Comparison of ENCODE assay signal across 8 cellular contexts in genomic region chr17:17680477-17681186, GRCh38. TPM values are rescaled to one million over a fixed set of nuclear protein-coding genes. Genes with fewer than 3 reads are reported as not detected.
DNase-seq lines count a peak whose midpoint lies in the region; ATAC-seq, FAIRE-seq and TF ChIP-seq lines count a peak whose summit lies in the region.

No MANE protein-coding gene starts in this region.

- no peak overlapping the region for H2BK15ac ChIP-seq in H9 (ENCODE audit: low read depth, low read length)

- H4K5ac ChIP-seq in H9 (ENCODE audit: insufficient read length, low read depth, low read length) = no peak overlapping the region

- RAD21 ChIA-PET in GM12878 (lab: Charles Lee; ENCODE audit: unreplicated experiment) = interaction anchor here (1.0 to 2.0 kb wide), 8 partner anchors 12 to 304 kb away, joined by 3 to 7 read pairs (median 4); no protein-coding TSS in a partner anchor

- H3K4ac ChIP-seq in H9 (ENCODE audit: low read depth, low read length) = no peak overlapping the region

- peaks cover 63% of the 10 kb centered on the region; the same call in 1 of the 2 replicates for H3K27me3 ChIP-seq in H9 (ENCODE audit: insufficient read depth, low read length)
- H3K27me3 ChIP-seq in GM12878 (replicated peaks in 1 of 2; ENCODE audit: control insufficient read depth in 2 of 2, insufficient read depth in 2 of 2, low read length in 1 of 2) = no peaks in the 10 kb centered on the region; a peak in 1 of 4 replicates

- no peak overlapping the region for H3K56ac ChIP-seq in H9 (ENCODE audit: insufficient read length, low read depth, low read length)

- H3K9me3 ChIP-seq in H9 (ENCODE audit: control insufficient read depth, low read depth, low read length) = no peaks in the 10 kb centered on the region
- H3K9me3 ChIP-seq in GM12878 (replicated peaks; ENCODE audit: control insufficient read depth, insufficient read depth, low read length) = no peaks in the 10 kb centered on the region

- SMC1A ChIA-PET in GM12878 (lab: Charles Lee; ENCODE audit: uncharacterized antibody, unreplicated experiment) = interaction anchor here (0.9 to 3.9 kb wide), 10 partner anchors 10 to 239 kb away, joined by 3 to 22 read pairs (median 4); no protein-coding TSS in a partner anchor

- BruUV-seq in GM12878 (replicated peaks; lab: Mats Ljungman, UMichigan) = no TSS peak

- H3K27ac ChIP-seq in 22Rv1 = peak overlapping the region; percentile 85
- H3K27ac ChIP-seq in H9 (ENCODE audit: insufficient read length, low read depth, low read length) = no peak overlapping the region
- no peak overlapping the region for H3K27ac ChIP-seq in GM12878 (ENCODE audit: control insufficient read depth, insufficient read depth)

- H2BK20ac ChIP-seq in H9 (ENCODE audit: low read depth, low read length, poor library complexity, severe bottlenecking) = no peak overlapping the region

- H3K79me2 ChIP-seq in H9 (ENCODE audit: insufficient read depth, low read length) (no peaks in the 10 kb centered on the region), GM12878 (ENCODE audit: control insufficient read depth, insufficient read depth, low read length) (peaks cover 41% of the 10 kb centered on the region)

- H3K4me3 Mint-ChIP-seq in H9 = peak overlapping the region in 1 of 2 experiments; percentile 55; a peak in 2 of 5 replicates
- peak overlapping the region; percentile 44 for H3K4me3 Mint-ChIP-seq in mesothelial cell of epicardium

- in situ Hi-C loops in GM12878 (cut with MboI) = no loop called here

- H2BK120ac ChIP-seq in H9 (ENCODE audit: low read depth, low read length, poor library complexity, severe bottlenecking) = no peak overlapping the region

- peaks cover 22 to 38% of the 10 kb centered on the region in 2 experiments for H3K4me1 Mint-ChIP-seq in H9
- H3K4me1 Mint-ChIP-seq in mesothelial cell of epicardium = peaks cover 36% of the 10 kb centered on the region

- no peak overlapping the region for H2BK5ac ChIP-seq in H9 (ENCODE audit: insufficient read length, low read length)

- H3K36me3 Mint-ChIP-seq in H9 (ENCODE audit: insufficient read depth in 1 of 3, low read depth in 3 of 3) (no peaks in the 10 kb centered on the region), mesothelial cell of epicardium (no peaks in the 10 kb centered on the region)

- no peak overlapping the region for H3T11ph ChIP-seq in H9 (ENCODE audit: low read length)

- H3K9me3 Mint-ChIP-seq in H9 (no peaks in the 10 kb centered on the region; a peak in 2 of 5 replicates), mesothelial cell of epicardium (no peaks in the 10 kb centered on the region)

- H2AFZ ChIP-seq in H9 (ENCODE audit: low read length) = no peak overlapping the region
- H2AFZ ChIP-seq in GM12878 (ENCODE audit: control insufficient read depth, low read depth, low read length) = peak overlapping the region; percentile 37

- no peak for TF ChIP-seq POLR2A in GM12878 (IDR thresholded peaks at IDR 0.05; ENCODE audit: low read depth, low read length)

- H3K27ac Mint-ChIP-seq in H9 (no peak overlapping the region; a peak in 1 of 7 replicates), mesothelial cell of epicardium (peak overlapping the region; percentile 28)

- H3K36me3 ChIP-seq in GM12878 (ENCODE audit: control insufficient read depth in 2 of 2, insufficient read depth in 2 of 2, low read length in 1 of 2) = peaks cover 0 to 1% of the 10 kb centered on the region in 2 experiments; a peak in 1 of 4 replicates

- no peak overlapping the region for H3K23ac ChIP-seq in H9 (ENCODE audit: insufficient read length, low read depth, low read length)

- H3K4me3 ChIP-seq in GM12878 = peak overlapping the region; percentile 99

- no peak overlapping the region for H2BK12ac ChIP-seq in H9 (ENCODE audit: insufficient read length, low read depth, low read length)

- no peak for TF ChIP-seq RAD21 in GM12878 (IDR thresholded peaks at IDR 0.05; ENCODE audit: insufficient read depth, low read depth, low read length)

- H3K79me1 ChIP-seq in H9 (ENCODE audit: insufficient read depth, low read depth, low read length, poor library complexity, severe bottlenecking) = no peaks in the 10 kb centered on the region

- CTCF ChIA-PET in GM12878 (lab: Yijun Ruan, JAX) = interaction anchor here (0.8 to 3.2 kb wide), 13 partner anchors 17 to 354 kb away, joined by 3 to 32 read pairs (median 3); no protein-coding TSS in a partner anchor

- H3K4me2 ChIP-seq in H9 (ENCODE audit: insufficient read depth, insufficient read length, low read length) (peak overlapping the region; percentile 2), GM12878 (ENCODE audit: control insufficient read depth, insufficient read depth) (0 out of 2 replicates have a peak overlapping the region, but pooled peaks have one; percentile 1)

- no CpG with 5 or more reads among the region's 12 CpGs for WGBS in H9 (ENCODE audit: extremely low coverage, insufficient read length, low lambda C conversion rate)
- 43% methylated on average over 12 of the region's 12 CpGs for WGBS in GM12878 (ENCODE audit: insufficient coverage, insufficient replicate concordance, low lambda C conversion rate, missing lambda C conversion rate)

- H3K18ac ChIP-seq in H9 (ENCODE audit: insufficient read length, low read depth, low read length) = no peak overlapping the region

- no peak overlapping the region for H3K14ac ChIP-seq in H9 (ENCODE audit: insufficient read depth, low read length)

- peaks cover 9% of the 10 kb centered on the region for H3K23me2 ChIP-seq in H9 (ENCODE audit: insufficient read length, low read depth, low read length, poor library complexity, severe bottlenecking)

- no peak for FAIRE-seq in GM12878 (lab: Jason Lieb, UNC)

- H4K8ac ChIP-seq in H9 (replicated peaks; ENCODE audit: insufficient read length, low read depth, low read length) = no peak overlapping the region

- no peak for ATAC-seq in GM12878
- no peak for ATAC-seq in HG02798 (IDR thresholded peaks at IDR 0.05; ENCODE audit: poor library complexity, unreplicated experiment)

- H4K20me1 ChIP-seq in H9 (ENCODE audit: control insufficient read depth, insufficient read depth, insufficient read length) (peaks cover 2% of the 10 kb centered on the region), GM12878 (ENCODE audit: control insufficient read depth, insufficient read depth) (no peaks in the 10 kb centered on the region)

- H3K27me3 Mint-ChIP-seq in H9 (ENCODE audit: low read depth) (peaks cover 93% of the 10 kb centered on the region), mesothelial cell of epicardium (ENCODE audit: low read depth) (no peaks in the 10 kb centered on the region)

- no peak for TF ChIP-seq EP300 in GM12878 (IDR thresholded peaks at IDR 0.05; ENCODE audit: borderline replicate concordance in 1 of 2, control insufficient read depth in 1 of 2, low read depth in 2 of 2, low read length in 2 of 2)

- intact Hi-C loops in GM12878 (cut with micrococcal nuclease; ENCODE audit: unreplicated experiment) = loop anchor here (1.0 to 5.0 kb wide), 5 partner anchors 47 to 237 kb away; no protein-coding TSS in a partner anchor

- no peak overlapping the region for H2AK5ac ChIP-seq in H9 (ENCODE audit: insufficient read length, low read length)

- no peak for DNase-seq in H9
- no peak for DNase-seq in GM12878 (ENCODE audit: low read depth, low spot score)
- no peak for DNase-seq in mesothelial cell of epicardium (ENCODE audit: low spot score in 2 of 2, unreplicated experiment in 2 of 2)
- DNase-seq in hepatic stellate cell (ENCODE audit: low spot score) = no peak
- no peak for DNase-seq in NCI-H510A treated with DMSO at 0.1 percent for 48 hours (lab: John Stamatoyannopoulos, UW)
- no peak for DNase-seq in NCI-H226

- no peak for TF ChIP-seq CTCF in 22Rv1 (IDR thresholded peaks at IDR 0.05)
- TF ChIP-seq CTCF in H9 (conservative IDR thresholded peaks at IDR 0.05) = no peak
- no peak for TF ChIP-seq CTCF in GM12878 (IDR thresholded peaks at IDR 0.05 in 2 of 3, conservative IDR thresholded peaks at IDR 0.05 in 1 of 3; ENCODE audit: control insufficient read depth in 2 of 3, extremely low read depth in 1 of 3, insufficient read depth in 1 of 3, low read depth in 3 of 3, low read length in 3 of 3)
- TF ChIP-seq CTCF in mesothelial cell of epicardium (IDR thresholded peaks at IDR 0.05; ENCODE audit: unreplicated experiment) = no peak

- H3K4me1 ChIP-seq in H9 (ENCODE audit: insufficient read depth, low read length) (peaks cover 9% of the 10 kb centered on the region; the same call in 1 of the 2 replicates), GM12878 (ENCODE audit: control insufficient read depth, insufficient read depth, low read length) (peaks cover 32% of the 10 kb centered on the region)

- H3K9ac ChIP-seq in H9 (ENCODE audit: extremely low read depth, insufficient read length, low read length) = no peak overlapping the region
- peak overlapping the region; percentile 3; the same call in 1 of the 2 replicates for H3K9ac ChIP-seq in GM12878 (ENCODE audit: control insufficient read depth, insufficient read depth, low read length)

- no peak overlapping the region for H4K91ac ChIP-seq in H9 (ENCODE audit: insufficient read length, low read depth, low read length)

- POLR2A ChIA-PET in GM12878 (lab: Charles Lee) = interaction anchor here (0.5 to 0.9 kb wide), 3 partner anchors 10 to 369 kb away, joined by 3 to 4 read pairs (median 3); no protein-coding TSS in a partner anchor

TF ChIP-seq in GM12878, 131 proteins besides CTCF, POLR2A, EP300 and RAD21 (continues in another document):
- TF ChIP-seq CREB1 (IDR thresholded peaks at IDR 0.05; ENCODE audit: low read depth) = no peak
- no peak for TF ChIP-seq MTA2 (IDR thresholded peaks at IDR 0.05; ENCODE audit: low read depth)
- TF ChIP-seq GATAD2B (conservative IDR thresholded peaks at IDR 0.05; ENCODE audit: low read depth) = no peak
- TF ChIP-seq ESRRA (IDR thresholded peaks at IDR 0.05; ENCODE audit: low read length) = no peak
- no peak for TF ChIP-seq EED (IDR thresholded peaks at IDR 0.05; ENCODE audit: low read depth)

RNA-seq across cellular contexts. Expression of gene RAI1, which starts 0.6 kb away (rescaled TPM):
- total RNA-seq in H9 (2021) = 1.5 and 1.9 TPM in 2 replicates
- total RNA-seq in GM12878 (2013; cell fraction: nucleolus; rRNA removed) = 66.1 and 73.4 TPM in 2 replicates
- total RNA-seq in GM12878 (2014; rRNA removed) = 7.2 and 7.4 TPM in 2 replicates
- total RNA-seq in GM12878 (2014; rRNA removed; fragmentation: Illumina TruSeq; extraction: Trizol) = 7.9 and 8.7 TPM in 2 replicates
- 35.4 and 37.7 TPM in 2 replicates for total RNA-seq in GM12878 (2021)
- polyA plus RNA-seq in GM12878 (2011; ENCODE audit: low read depth) = 3.1 TPM
- polyA plus RNA-seq in GM12878 (2011; rRNA removed) = 4.0 and 5.4 TPM in 2 replicates
- polyA plus RNA-seq in GM12878 (2011; cell fraction: cytosol; rRNA removed) = 5.7 and 7.6 TPM in 2 replicates
- 20.2 and 25.6 TPM in 2 replicates for polyA plus RNA-seq in GM12878 (2011; cell fraction: nucleus; rRNA removed)
- 8.0 and 8.1 TPM in 2 replicates for polyA plus RNA-seq in GM12878 (2012)
- 2.5 and 5.9 TPM in 2 replicates for polyA plus RNA-seq in GM12878 (2014; fragmentation: Illumina TruSeq; extraction: Trizol)
- under 1 TPM; 0.66 to 0.74 TPM for polyA plus RNA-seq in GM12878 (2014; fragmentation: Nextera tagmentation; extraction: Ambion mirVana)
- polyA plus RNA-seq in GM12878 (2014; rRNA removed) = 19.2 and 25.5 TPM in 2 replicates
- polyA plus RNA-seq in GM12878 (2016; fragmentation: Nextera tagmentation; extraction: Ambion mirVana) = 1 to 10 TPM; 3.1 to 6.0 TPM
- polyA minus RNA-seq in GM12878 (2011; rRNA and poly(A)+ RNA removed) = 8.1 and 11.7 TPM in 2 replicates
- polyA minus RNA-seq in GM12878 (2011; cell fraction: cytosol; rRNA and poly(A)+ RNA removed) = 8.3 and 9.1 TPM in 2 replicates
- polyA minus RNA-seq in GM12878 (2011; cell fraction: nucleus; rRNA and poly(A)+ RNA removed) = 10.0 and 21.0 TPM in 2 replicates
- 127 to 137 TPM (median 129 TPM) in 3 replicates for total RNA-seq in mesothelial cell of epicardium
